ENCODE assay signal across 17 cellular contexts in genomic region chr9:37618817-37619216, GRCh38. TPM values are rescaled to one million over a fixed set of nuclear protein-coding genes. Genes with fewer than 3 reads are reported as not detected.
DNase-seq lines count a peak whose midpoint lies in the region; ATAC-seq, FAIRE-seq and TF ChIP-seq lines count a peak whose summit lies in the region.
"Had no signal": no experiment of that assay in that cellular context is flagged by ENCODE, and none has a peak within 500 bp of the region (broad histone marks: within the 10 kb centered on the region; RNA-seq: fewer than 3 reads in every experiment).

No MANE protein-coding gene starts in this region.

- no peaks in the 10 kb centered on the region for H3K79me2 ChIP-seq in mesendoderm (ENCODE audit: control insufficient read depth, insufficient read depth, low read length)

- FAIRE-seq in bronchial epithelial cell (lab: Jason Lieb, UNC) (no peak), pancreas (lab: Jason Lieb, UNC) (no peak)
- FAIRE-seq: colon had no signal

- H3K4me1 Mint-ChIP-seq in activated T-cell treated with anti-CD3 and anti-CD28 coated beads, Interleukin-2, amount 50 U/mL, for 72 hours (ENCODE audit: low read depth), result no peaks in the 10 kb centered on the region
- H3K4me1 Mint-ChIP-seq: IgD-negative memory B cell; naive thymus-derived CD4-positive, alpha-beta T cell had no signal

- H3K56ac ChIP-seq in mesendoderm (ENCODE audit: low read length), result no peak overlapping the region

- H3K36me3 ChIP-seq in MG63 (no peaks in the 10 kb centered on the region), bronchial epithelial cell (ENCODE audit: control insufficient read depth, insufficient read depth, low read length) (no peaks in the 10 kb centered on the region), mesendoderm (ENCODE audit: control insufficient read depth, insufficient read depth, low read length) (no peaks in the 10 kb centered on the region), pancreas (no peaks in the 10 kb centered on the region)
- H3K36me3 ChIP-seq: left lung had no signal

- H3K23ac ChIP-seq in mesendoderm (ENCODE audit: low read length), result no peak overlapping the region

- H3K4me3 ChIP-seq in MG63 (no peak overlapping the region), bronchial epithelial cell (ENCODE audit: low read depth, low read length) (no peak overlapping the region), mesendoderm (ENCODE audit: low read length) (no peak overlapping the region), pancreas (no peak overlapping the region)
- H3K4me3 ChIP-seq: left lung had no signal

- no peaks in the 10 kb centered on the region for H3K4me1 ChIP-seq in mesendoderm (ENCODE audit: control insufficient read depth, low read depth, low read length)
- no peaks in the 10 kb centered on the region for H3K4me1 ChIP-seq in pancreas
- H3K4me1 ChIP-seq: left lung had no signal

- WGBS in mesendoderm (ENCODE audit: extremely low coverage, insufficient coverage, low lambda C conversion rate), result no CpG with 5 or more reads among the region's 4 CpGs
- WGBS in pancreas, 2 donors, result 80 to 83% methylated on average over 4 of the region's 4 CpGs

- H3K27me3 ChIP-seq in MG63, result no peaks in the 10 kb centered on the region
- no peaks in the 10 kb centered on the region for H3K27me3 ChIP-seq in bronchial epithelial cell (ENCODE audit: control insufficient read depth, insufficient read depth, low read length)
- no peaks in the 10 kb centered on the region for H3K27me3 ChIP-seq in mesendoderm (ENCODE audit: insufficient read depth, low read length, poor library complexity)
- H3K27me3 ChIP-seq in pancreas, result no peaks in the 10 kb centered on the region
- H3K27me3 ChIP-seq: left lung had no signal

- no peak overlapping the region for H3K27ac Mint-ChIP-seq in activated T-cell treated with anti-CD3 and anti-CD28 coated beads, Interleukin-2, amount 50 U/mL, for 72 hours
- H3K27ac Mint-ChIP-seq: activated CD4-positive, alpha-beta memory T cell treated with anti-CD3 and anti-CD28 coated beads for 36 hours; IgD-negative memory B cell; naive thymus-derived CD4-positive, alpha-beta T cell had no signal

- H3K9me3 Mint-ChIP-seq in activated T-cell treated with anti-CD3 and anti-CD28 coated beads, Interleukin-2, amount 50 U/mL, for 72 hours, result no peaks in the 10 kb centered on the region
- H3K9me3 Mint-ChIP-seq: activated CD4-positive, alpha-beta memory T cell treated with anti-CD3 and anti-CD28 coated beads for 36 hours; IgD-negative memory B cell had no signal

- no peak overlapping the region for H2BK120ac ChIP-seq in mesendoderm (ENCODE audit: low read depth, low read length)

- H3K36me3 Mint-ChIP-seq in activated T-cell treated with anti-CD3 and anti-CD28 coated beads, Interleukin-2, amount 50 U/mL, for 72 hours (ENCODE audit: insufficient read depth in 2 of 2), result no peaks in the 10 kb centered on the region
- H3K36me3 Mint-ChIP-seq: activated CD4-positive, alpha-beta memory T cell treated with anti-CD3 and anti-CD28 coated beads for 36 hours; IgD-negative memory B cell; naive thymus-derived CD4-positive, alpha-beta T cell had no signal

- H3K27ac ChIP-seq in mesendoderm (ENCODE audit: low read depth, low read length), result no peak overlapping the region
- no peak overlapping the region for H3K27ac ChIP-seq in pancreas
- H3K27ac ChIP-seq: left lung had no signal

- no peak overlapping the region for H4K5ac ChIP-seq in mesendoderm (ENCODE audit: low read length)

- no peak overlapping the region for H2AK5ac ChIP-seq in mesendoderm (ENCODE audit: low read length)

- no peak overlapping the region for H4K8ac ChIP-seq in mesendoderm (ENCODE audit: low read depth, low read length)

- H3K27me3 Mint-ChIP-seq in activated T-cell treated with anti-CD3 and anti-CD28 coated beads, Interleukin-2, amount 50 U/mL, for 72 hours (ENCODE audit: low read depth), result peaks cover 4% of the 10 kb centered on the region
- H3K27me3 Mint-ChIP-seq: IgD-negative memory B cell had no signal

- H2BK5ac ChIP-seq in mesendoderm (ENCODE audit: low read length), result no peak overlapping the region

- H3K4ac ChIP-seq in mesendoderm (ENCODE audit: low read depth, low read length), result no peak overlapping the region

- ATAC-seq in Right ventricle myocardium superior (ENCODE audit: poor library complexity) (no peak), pancreas (no peak)
- no peak for ATAC-seq in activated T-cell treated with anti-CD3 and anti-CD28 coated beads, Interleukin-2, amount 50 U/mL, for 72 hours (replicated peaks in 1 of 2)
- ATAC-seq: left lung; naive thymus-derived CD4-positive, alpha-beta T cell had no signal

- intact Hi-C loops in Right ventricle myocardium superior (cut with DNase I), result no loop called here
- intact Hi-C loops in pancreas (cut with DNase I), result no loop called here

- H3K18ac ChIP-seq in mesendoderm (ENCODE audit: low read length), result no peak overlapping the region

- H3K9me3 ChIP-seq in MG63 (no peaks in the 10 kb centered on the region), pancreas (no peaks in the 10 kb centered on the region)
- H3K9me3 ChIP-seq: left lung had no signal

- DNase-seq in AG20443 (ENCODE audit: low spot score) (peak; percentile 71), MG63 (peak; percentile 15), bronchial epithelial cell (ENCODE audit: low read depth) (peak; percentile 50), mesendoderm (peak; percentile 4), SW480 (ENCODE audit: low spot score) (no peak), Right ventricle myocardium superior (no peak), pancreas (no peak)
- no peak for DNase-seq in activated T-cell treated with anti-CD3 and anti-CD28 coated beads, Interleukin-2, amount 50 U/mL, for 72 hours
- DNase-seq: activated CD4-positive, alpha-beta memory T cell treated with anti-CD3 and anti-CD28 coated beads for 36 hours; activated T-cell treated with anti-CD3 and anti-CD28 coated beads, Interleukin-2, amount 50 U/mL, for 48 hours; DMS 273 treated with DMSO at 0.1 percent for 48 hours; erythroblast; H7; left lung; naive thymus-derived CD4-positive, alpha-beta T cell had no signal

- H2BK15ac ChIP-seq in mesendoderm (replicated peaks; ENCODE audit: low read depth), result no peak overlapping the region

- no peak for TF ChIP-seq CTCF in bronchial epithelial cell (IDR thresholded peaks at IDR 0.05; ENCODE audit: insufficient read depth, low read length, severe bottlenecking)
- TF ChIP-seq CTCF in pancreas (IDR thresholded peaks at IDR 0.05), result no peak

- H3K4me3 Mint-ChIP-seq in activated T-cell treated with anti-CD3 and anti-CD28 coated beads, Interleukin-2, amount 50 U/mL, for 72 hours, result no peak overlapping the region
- H3K4me3 Mint-ChIP-seq: activated CD4-positive, alpha-beta memory T cell treated with anti-CD3 and anti-CD28 coated beads for 36 hours; naive thymus-derived CD4-positive, alpha-beta T cell had no signal

- H3K4me2 ChIP-seq in mesendoderm (ENCODE audit: low read length), result no peak overlapping the region

- H3K79me1 ChIP-seq in mesendoderm (ENCODE audit: low read length), result no peaks in the 10 kb centered on the region

- H3K9ac ChIP-seq in mesendoderm (ENCODE audit: low read length), result no peak overlapping the region

RNA-seq across cellular contexts. Expression of gene TOMM5, which starts 26.4 kb away (rescaled TPM):
- 101 and 179 TPM in 2 replicates for total RNA-seq in MG63 (2014; rRNA removed; shearing (Covaris generic); ENCODE audit: low replicate concordance)
- total RNA-seq in bronchial epithelial cell, result 108 and 126 TPM in 2 replicates
- 311 TPM for polyA plus RNA-seq in mesendoderm (2013, experiment 1 of 2)
- 314 TPM for polyA plus RNA-seq in mesendoderm (2013, experiment 2 of 2)
- total RNA-seq in Right ventricle myocardium superior, result 59.4 TPM
- total RNA-seq in pancreas, result 10 to 100 TPM; 22.8 to 40.3 (median 33.9) TPM
- polyA plus RNA-seq in pancreas, result 10 to 100 TPM; 54.0 to 59.2 TPM
- 10 to 100 TPM; 65.7 to 75.7 TPM for total RNA-seq in activated T-cell treated with anti-CD3 and anti-CD28 coated beads, Interleukin-2, amount 50 U/mL, for 72 hours

RNA-seq across cellular contexts. Expression of gene FRMPD1, which starts 31.9 kb away (rescaled TPM):
- not detected in 2 replicates for total RNA-seq in MG63 (2014; rRNA removed; shearing (Covaris generic); ENCODE audit: low replicate concordance)
- total RNA-seq in bronchial epithelial cell (under 0.01 TPM in 1 of 2 replicates, not detected in the other), Right ventricle myocardium superior (1.6 TPM), pancreas (under 1 TPM; 0.16 to 0.95 (median 0.45) TPM)
- polyA plus RNA-seq in mesendoderm (2013, experiment 1 of 2), result 0.03 TPM
- polyA plus RNA-seq in mesendoderm (2013, experiment 2 of 2), result 0.07 TPM
- 1 to 10 TPM; 1.2 to 1.5 TPM for polyA plus RNA-seq in pancreas
- not detected for total RNA-seq in activated T-cell treated with anti-CD3 and anti-CD28 coated beads, Interleukin-2, amount 50 U/mL, for 72 hours
- total RNA-seq: activated CD4-positive, alpha-beta memory T cell treated with anti-CD3 and anti-CD28 coated beads for 36 hours; left lung; naive thymus-derived CD4-positive, alpha-beta T cell had no signal
- polyA plus RNA-seq: IgD-negative memory B cell; naive thymus-derived CD4-positive, alpha-beta T cell had no signal

RNA-seq across cellular contexts. Expression of gene FBXO10, which starts 42.6 kb away (rescaled TPM):
- total RNA-seq in MG63 (2014; rRNA removed; shearing (Covaris generic); ENCODE audit: low replicate concordance), result 0.84 and 4.3 TPM in 2 replicates
- total RNA-seq in bronchial epithelial cell (3.7 and 5.5 TPM in 2 replicates), Right ventricle myocardium superior (6.2 TPM), pancreas (1 to 10 TPM; 3.9 to 7.9 (median 6.0) TPM)
- polyA plus RNA-seq in mesendoderm (2013, experiment 1 of 2), result 5.3 TPM
- 5.3 TPM for polyA plus RNA-seq in mesendoderm (2013, experiment 2 of 2)
- 1 to 10 TPM; 6.1 to 6.2 TPM for polyA plus RNA-seq in pancreas
- total RNA-seq in activated T-cell treated with anti-CD3 and anti-CD28 coated beads, Interleukin-2, amount 50 U/mL, for 72 hours, result 1 to 10 TPM; 5.0 to 5.2 TPM

Comparison
In these comparisons a context has a peak if more than half of its experiments do, and no peak if none do; other contexts are left out.
1. DNase-seq: peak in AG20443 (single experiment), MG63 (single experiment), bronchial epithelial cell (single experiment) and mesendoderm (single experiment); none in SW480 (single experiment), Right ventricle myocardium superior (single experiment), pancreas (0 of 6) and activated T-cell treated with anti-CD3 and anti-CD28 coated beads, Interleukin-2, amount 50 U/mL, for 72 hours (0 of 2).